In the genomic region with DNA sequence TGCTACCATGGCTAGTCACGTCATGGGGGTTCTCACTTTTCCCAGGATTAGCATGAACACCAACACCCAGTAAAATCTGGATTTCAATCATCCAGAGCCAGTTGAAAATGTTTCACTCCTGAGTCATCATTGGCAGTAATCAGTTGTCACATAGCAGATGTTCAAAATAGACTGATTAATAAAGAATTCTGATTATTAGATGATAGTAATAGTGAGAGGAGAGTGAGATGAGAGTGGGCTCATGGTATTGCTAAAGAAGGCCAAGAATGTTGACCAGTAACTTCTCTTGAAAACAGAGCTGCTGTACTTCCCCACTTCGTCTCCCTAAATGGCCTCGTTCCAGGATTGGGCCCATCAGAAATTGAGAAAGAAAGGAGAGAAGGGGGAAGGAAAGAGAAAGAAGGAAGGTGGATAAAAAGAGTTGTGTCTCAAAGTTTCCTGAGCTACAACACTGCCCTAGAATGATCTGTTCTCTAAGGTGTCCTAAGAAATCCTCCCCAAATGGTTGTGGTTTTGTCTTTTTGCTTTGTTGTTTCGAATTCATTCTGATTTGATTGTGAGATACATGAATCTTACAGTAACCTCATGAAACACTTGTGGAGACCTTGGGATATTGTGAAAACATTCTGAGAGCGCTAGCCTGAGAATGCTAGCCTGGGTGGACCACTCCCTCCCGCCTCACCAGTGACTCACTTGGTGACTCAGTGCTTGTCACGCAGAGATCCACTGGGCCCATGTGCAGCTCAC, we compare ENCODE assay signal across 8 cellular contexts.
A peak's percentile ranks its signal among the peaks of the same experiment; 100 is the strongest.
DNase-seq lines count a peak whose midpoint lies in the region; ATAC-seq and TF ChIP-seq lines count a peak whose summit lies in the region.

No MANE protein-coding gene starts in this region.

- peak; percentile 64 for ATAC-seq in HG02870 (IDR thresholded peaks at IDR 0.05; ENCODE audit: unreplicated experiment)
- ATAC-seq in activated CD4-positive, CD25-positive, alpha-beta regulatory T cell treated with anti-CD3 and anti-CD28 coated beads, Interleukin-2, amount 50 U/mL, for 24 hours = peak; percentile 89 to 92
- ATAC-seq in omental fat pad (ENCODE audit: low FRiP score) = peak; percentile 94
- no peak for ATAC-seq in HG03039 (IDR thresholded peaks at IDR 0.05; ENCODE audit: unreplicated experiment)
- ATAC-seq in GM21717 (IDR thresholded peaks at IDR 0.05; ENCODE audit: unreplicated experiment) = no peak

- TF ChIP-seq CTCF in choroid plexus epithelial cell (conservative IDR thresholded peaks at IDR 0.05; ENCODE audit: low read depth, low read length) (no peak), omental fat pad (IDR thresholded peaks at IDR 0.05) (no peak)

- H3K4me3 ChIP-seq in choroid plexus epithelial cell (ENCODE audit: low read depth, low read length) = no peak overlapping the region

- peak; percentile 98 for DNase-seq in choroid plexus epithelial cell (ENCODE audit: low read depth)
- DNase-seq in omental fat pad (ENCODE audit: low spot score) = peak; percentile 61
- peak; percentile 69 for DNase-seq in ureter (ENCODE audit: low spot score)
- DNase-seq in Kasumi-1 (lab: John Stamatoyannopoulos, UW) = no peak

Comparison
In these comparisons a context has a peak if more than half of its experiments do, and no peak if none do; other contexts are left out.
1. ATAC-seq: peak in HG02870 (single experiment), activated CD4-positive, CD25-positive, alpha-beta regulatory T cell treated with anti-CD3 and anti-CD28 coated beads, Interleukin-2, amount 50 U/mL, for 24 hours (2 of 2) and omental fat pad (single experiment); none in HG03039 (single experiment) and GM21717 (single experiment).
2. DNase-seq: peak in choroid plexus epithelial cell (single experiment), omental fat pad (single experiment) and ureter (single experiment); none in Kasumi-1 (0 of 2).